ENCODE assay signal across 2 cellular contexts in genomic region chr3:160003520-160004128, GRCh38.
TF ChIP-seq lines count a peak whose summit lies in the region.

No MANE protein-coding gene starts in this region.

TF ChIP-seq in Ishikawa, 13 proteins besides CTCF, POLR2A, EP300 and RAD21 (continued from another document):
- TF ChIP-seq TEAD4 (IDR thresholded peaks at IDR 0.05) (no peak), EGR1 (IDR thresholded peaks at IDR 0.05) (no peak), YY1 (IDR thresholded peaks at IDR 0.05; ENCODE audit: low read depth) (no peak), TAF1 (IDR thresholded peaks at IDR 0.05; ENCODE audit: low read depth) (no peak), REST (IDR thresholded peaks at IDR 0.05; ENCODE audit: low read depth) (no peak), ZBTB7A (IDR thresholded peaks at IDR 0.05; ENCODE audit: low read depth) (no peak)

TF ChIP-seq in HepG2, 621 proteins besides CTCF, POLR2A, EP300 and RAD21:
- TF ChIP-seq, protein P1, sequence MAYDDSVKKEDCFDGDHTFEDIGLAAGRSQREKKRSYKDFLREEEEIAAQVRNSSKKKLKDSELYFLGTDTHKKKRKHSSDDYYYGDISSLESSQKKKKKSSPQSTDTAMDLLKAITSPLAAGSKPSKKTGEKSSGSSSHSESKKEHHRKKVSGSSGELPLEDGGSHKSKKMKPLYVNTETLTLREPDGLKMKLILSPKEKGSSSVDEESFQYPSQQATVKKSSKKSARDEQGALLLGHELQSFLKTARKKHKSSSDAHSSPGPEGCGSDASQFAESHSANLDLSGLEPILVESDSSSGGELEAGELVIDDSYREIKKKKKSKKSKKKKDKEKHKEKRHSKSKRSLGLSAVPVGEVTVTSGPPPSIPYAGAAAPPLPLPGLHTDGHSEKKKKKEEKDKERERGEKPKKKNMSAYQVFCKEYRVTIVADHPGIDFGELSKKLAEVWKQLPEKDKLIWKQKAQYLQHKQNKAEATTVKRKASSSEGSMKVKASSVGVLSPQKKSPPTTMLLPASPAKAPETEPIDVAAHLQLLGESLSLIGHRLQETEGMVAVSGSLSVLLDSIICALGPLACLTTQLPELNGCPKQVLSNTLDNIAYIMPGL (CRISPR knock-in tag; IDR thresholded peaks at IDR 0.05; ENCODE audit: borderline replicate concordance in 1 of 2, low read depth in 1 of 2) = 0 out of 4 replicates have a peak, but pooled peaks of 1 of the 2 experiments have one; percentile 49
- TF ChIP-seq KDM2A (CRISPR knock-in tag; IDR thresholded peaks at IDR 0.05; ENCODE audit: borderline replicate concordance, low read depth) (peak; percentile 26; the same call in 1 of the 2 replicates), ZNF629 (CRISPR knock-in tag; conservative IDR thresholded peaks at IDR 0.05) (peak; percentile 53; the same call in 1 of the 2 replicates), IRF2 (CRISPR knock-in tag; IDR thresholded peaks at IDR 0.05) (peak; percentile 48; the same call in 1 of the 2 replicates), GATAD2A (CRISPR knock-in tag; IDR thresholded peaks at IDR 0.05) (peak; percentile 29; the same call in 1 of the 2 replicates), SMC3 (IDR thresholded peaks at IDR 0.05; ENCODE audit: low read length) (peak; percentile 88), ZFYVE20 (CRISPR knock-in tag; IDR thresholded peaks at IDR 0.05; ENCODE audit: borderline replicate concordance, low read depth) (no peak), JDP2 (CRISPR knock-in tag; IDR thresholded peaks at IDR 0.05; ENCODE audit: borderline replicate concordance) (no peak), STAG1 (CRISPR knock-in tag; IDR thresholded peaks at IDR 0.05) (peak; percentile 80), LCORL (IDR thresholded peaks at IDR 0.05) (no peak), LCORL (CRISPR knock-in tag; IDR thresholded peaks at IDR 0.05) (no peak)
TF ChIP-seq in HepG2: peak in this region for 7.
